Comparison of ENCODE assay signal across 23 cellular contexts in genomic region chr5:133222521-133222920, GRCh38.
"Had no signal": no experiment of that assay in that cellular context is flagged by ENCODE, and none has a peak within 500 bp of the region (broad histone marks: within the 10 kb centered on the region; RNA-seq: fewer than 3 reads in every experiment).

No MANE protein-coding gene starts in this region.

- H3K27me3 ChIP-seq: esophagus muscularis mucosa, gastrocnemius medialis, upper lobe of left lung had no signal

- ATAC-seq: activated CD8-positive, alpha-beta memory T cell treated with anti-CD3 and anti-CD28 coated beads, Interleukin-2, amount 10 ng/mL, durations not matched to agents 7 days and 5 days; activated CD8-positive, alpha-beta T cell treated with anti-CD3 and anti-CD28 coated beads for 36 hours; gastrocnemius medialis; left cardiac atrium had no signal

- H3K4me3 ChIP-seq: esophagus muscularis mucosa, gastrocnemius medialis, thoracic aorta, upper lobe of left lung had no signal

- H3K27ac ChIP-seq: esophagus muscularis mucosa, gastrocnemius medialis, thoracic aorta, upper lobe of left lung, WERI-Rb-1 had no signal

- H3K36me3 ChIP-seq: esophagus muscularis mucosa, gastrocnemius medialis, thoracic aorta, upper lobe of left lung, WERI-Rb-1 had no signal

- H3K27ac Mint-ChIP-seq: activated CD4-positive, alpha-beta T cell treated with anti-CD3 and anti-CD28 coated beads, Interleukin-2, amount 10 ng/mL, durations not matched to agents 7 days and 5 days; activated CD8-positive, alpha-beta memory T cell treated with anti-CD3 and anti-CD28 coated beads, Interleukin-2, amount 10 ng/mL, durations not matched to agents 7 days and 5 days; activated CD8-positive, alpha-beta T cell treated with anti-CD3 and anti-CD28 coated beads for 36 hours; activated naive CD4-positive, alpha-beta T cell treated with anti-CD3 and anti-CD28 coated beads, Interleukin-2, amount 10 ng/mL, durations not matched to agents 7 days and 5 days; progenitor cell of endocrine pancreas; T-helper 2 cell treated with Interferon-gamma antibody and Interleukin-4, amounts not matched to agents 5 μg/mL and 100 μg/mL, for 36 hours had no signal

- H3K9me3 Mint-ChIP-seq: activated CD4-positive, alpha-beta T cell treated with anti-CD3 and anti-CD28 coated beads, Interleukin-2, amount 10 ng/mL, durations not matched to agents 7 days and 5 days; activated CD8-positive, alpha-beta T cell treated with anti-CD3 and anti-CD28 coated beads for 36 hours; activated naive CD4-positive, alpha-beta T cell treated with anti-CD3 and anti-CD28 coated beads, Interleukin-2, amount 10 ng/mL, durations not matched to agents 7 days and 5 days; nephron; T-helper 2 cell treated with Interferon-gamma antibody and Interleukin-4, amounts not matched to agents 5 μg/mL and 100 μg/mL, for 36 hours had no signal

- H3K4me3 Mint-ChIP-seq: activated CD4-positive, alpha-beta T cell treated with anti-CD3 and anti-CD28 coated beads, Interleukin-2, amount 10 ng/mL, durations not matched to agents 7 days and 5 days; activated CD8-positive, alpha-beta memory T cell treated with anti-CD3 and anti-CD28 coated beads, Interleukin-2, amount 10 ng/mL, durations not matched to agents 7 days and 5 days; activated CD8-positive, alpha-beta T cell treated with anti-CD3 and anti-CD28 coated beads for 36 hours; activated naive CD4-positive, alpha-beta T cell treated with anti-CD3 and anti-CD28 coated beads, Interleukin-2, amount 10 ng/mL, durations not matched to agents 7 days and 5 days; nephron; T-helper 2 cell treated with Interferon-gamma antibody and Interleukin-4, amounts not matched to agents 5 μg/mL and 100 μg/mL, for 36 hours had no signal

- H3K27me3 Mint-ChIP-seq: activated CD8-positive, alpha-beta T cell treated with anti-CD3 and anti-CD28 coated beads for 36 hours had no signal

- DNase-seq: activated CD4-positive, alpha-beta T cell treated with anti-CD3 and anti-CD28 coated beads, Interleukin-2, amount 10 ng/mL, durations not matched to agents 7 days and 5 days; activated CD4-positive, CD25-positive, alpha-beta regulatory T cell treated with anti-CD3 and anti-CD28 coated beads, Interleukin-2, amount 50 U/mL, for 72 hours; activated CD8-positive, alpha-beta memory T cell treated with anti-CD3 and anti-CD28 coated beads, Interleukin-2, amount 10 ng/mL, durations not matched to agents 7 days and 5 days; activated CD8-positive, alpha-beta T cell treated with anti-CD3 and anti-CD28 coated beads for 36 hours; activated effector memory CD4-positive, alpha-beta T cell treated with anti-CD3 and anti-CD28 coated beads, Interleukin-2, amount 50 U/mL, for 16 hours; activated naive CD4-positive, alpha-beta T cell treated with anti-CD3 and anti-CD28 coated beads, Interleukin-2, amount 10 ng/mL, durations not matched to agents 7 days and 5 days; activated T-cell treated with anti-CD3 and anti-CD28 coated beads for 4 hours; amygdala; caudate nucleus; effector memory CD4-positive, alpha-beta T cell; gastrocnemius medialis; left cardiac atrium; mesenchymal stem cell; stimulated activated CD4-positive, alpha-beta T cell treated with anti-CD3 and anti-CD28 coated beads, Interleukin-2, amount 100 ng/mL, for 48 hours; stimulated activated CD8-positive, alpha-beta memory T cell treated with anti-CD3 and anti-CD28 coated beads, Interleukin-4, amount 100 ng/mL, for 48 hours; stimulated activated naive CD4-positive, alpha-beta T cell treated with Interleukin-2 at 50 U/mL for 16 hours; upper lobe of left lung; WERI-Rb-1 had no signal

- H3K4me1 Mint-ChIP-seq: activated CD4-positive, alpha-beta T cell treated with anti-CD3 and anti-CD28 coated beads, Interleukin-2, amount 10 ng/mL, durations not matched to agents 7 days and 5 days; activated CD8-positive, alpha-beta memory T cell treated with anti-CD3 and anti-CD28 coated beads, Interleukin-2, amount 10 ng/mL, durations not matched to agents 7 days and 5 days; activated naive CD4-positive, alpha-beta T cell treated with anti-CD3 and anti-CD28 coated beads, Interleukin-2, amount 10 ng/mL, durations not matched to agents 7 days and 5 days had no signal

- H3K36me3 Mint-ChIP-seq: activated CD8-positive, alpha-beta memory T cell treated with anti-CD3 and anti-CD28 coated beads, Interleukin-2, amount 10 ng/mL, durations not matched to agents 7 days and 5 days; activated naive CD4-positive, alpha-beta T cell treated with anti-CD3 and anti-CD28 coated beads, Interleukin-2, amount 10 ng/mL, durations not matched to agents 7 days and 5 days had no signal

- H3K9me3 ChIP-seq: esophagus muscularis mucosa, gastrocnemius medialis, thoracic aorta, upper lobe of left lung had no signal

- H3K4me1 ChIP-seq: esophagus muscularis mucosa, upper lobe of left lung had no signal
